ENCODE assay signal across 18 cellular contexts in the genomic region with DNA sequence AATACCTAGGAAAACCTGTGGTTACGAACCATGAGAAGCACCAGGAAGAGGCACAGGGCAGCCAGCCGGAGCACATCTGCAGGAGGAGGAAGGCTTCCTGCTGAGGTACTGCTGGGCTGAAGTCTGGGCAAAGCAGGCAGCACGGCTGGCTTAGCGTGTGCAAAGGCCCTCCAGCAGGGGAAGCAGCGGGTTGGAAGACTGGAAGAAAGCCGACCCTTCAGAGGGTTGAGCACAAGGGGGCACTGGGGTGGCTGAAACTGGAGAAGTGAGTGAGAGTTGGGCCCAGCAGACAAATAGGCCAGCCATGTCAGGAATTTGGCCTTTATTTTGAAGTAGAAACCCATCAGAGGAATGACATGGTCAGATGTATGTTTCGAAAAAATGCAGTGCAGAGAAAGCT. TPM values are rescaled to one million over a fixed set of nuclear protein-coding genes. Genes with fewer than 3 reads are reported as not detected.
A peak's percentile ranks its signal among the peaks of the same experiment; 100 is the strongest.
DNase-seq lines count a peak whose midpoint lies in the region; ATAC-seq and TF ChIP-seq lines count a peak whose summit lies in the region.
"Had no signal": no experiment of that assay in that cellular context is flagged by ENCODE, and none has a peak within 500 bp of the region (broad histone marks: within the 10 kb centered on the region; RNA-seq: fewer than 3 reads in every experiment).

No MANE protein-coding gene starts in this region.

- H3K27me3 Mint-ChIP-seq in T-helper 2 cell treated with Interferon-gamma antibody and Interleukin-4, amounts not matched to agents 5 μg/mL and 100 μg/mL, for 36 hours (ENCODE audit: low read depth), result no peaks in the 10 kb centered on the region
- no peaks in the 10 kb centered on the region for H3K27me3 Mint-ChIP-seq in progenitor cell of endocrine pancreas
- H3K27me3 Mint-ChIP-seq in stimulated activated naive B cell treated with anti-CD40 and anti-IgM and Interleukin-4, amounts not matched to agents 10 μg/mL and 1 μg/mL and 100 μg/mL, for 72 hours, result no peaks in the 10 kb centered on the region
- H3K27me3 Mint-ChIP-seq in activated naive CD4-positive, alpha-beta T cell treated with anti-CD3 and anti-CD28 coated beads for 36 hours (ENCODE audit: low read depth), result no peaks in the 10 kb centered on the region
- H3K27me3 Mint-ChIP-seq: activated naive CD8-positive, alpha-beta T cell treated with anti-CD3 and anti-CD28 coated beads, Interleukin-2, amount 50 U/mL, for 24 hours had no signal

- intact Hi-C loops in activated naive CD4-positive, alpha-beta T cell treated with anti-CD3 and anti-CD28 coated beads for 36 hours (cut with micrococcal nuclease), result no loop called here

- TF ChIP-seq CTCF in choroid plexus epithelial cell (conservative IDR thresholded peaks at IDR 0.05; ENCODE audit: low read depth, low read length) (peak; percentile 67), progenitor cell of endocrine pancreas (IDR thresholded peaks at IDR 0.05; ENCODE audit: unreplicated experiment) (no peak)

- H3K4me3 Mint-ChIP-seq in T-helper 2 cell treated with Interferon-gamma antibody and Interleukin-4, amounts not matched to agents 5 μg/mL and 100 μg/mL, for 36 hours, result no peak overlapping the region
- H3K4me3 Mint-ChIP-seq in progenitor cell of endocrine pancreas (ENCODE audit: low read depth), result no peak overlapping the region
- H3K4me3 Mint-ChIP-seq in stimulated activated naive B cell treated with anti-CD40 and anti-IgM and Interleukin-4, amounts not matched to agents 10 μg/mL and 1 μg/mL and 100 μg/mL, for 72 hours, result no peak overlapping the region
- H3K4me3 Mint-ChIP-seq in activated naive CD4-positive, alpha-beta T cell treated with anti-CD3 and anti-CD28 coated beads for 36 hours, result no peak overlapping the region
- H3K4me3 Mint-ChIP-seq: activated naive CD8-positive, alpha-beta T cell treated with anti-CD3 and anti-CD28 coated beads, Interleukin-2, amount 50 U/mL, for 24 hours; immature natural killer cell had no signal

- ATAC-seq in stimulated activated naive B cell treated with anti-CD40 and anti-IgM and Interleukin-4, amounts not matched to agents 10 μg/mL and 1 μg/mL and 100 μg/mL, for 72 hours (replicated peaks), result no peak
- ATAC-seq: activated naive CD8-positive, alpha-beta T cell treated with anti-CD3 and anti-CD28 coated beads, Interleukin-2, amount 50 U/mL, for 24 hours had no signal

- H3K4me3 ChIP-seq in choroid plexus epithelial cell (ENCODE audit: low read depth, low read length), result no peak overlapping the region
- H3K4me3 ChIP-seq: SJCRH30 had no signal

- DNase-seq in T-helper 2 cell treated with Interferon-gamma antibody and Interleukin-4, amounts not matched to agents 5 μg/mL and 100 μg/mL, for 36 hours (ENCODE audit: low spot score), result no peak
- DNase-seq in T-helper 2 cell, result no peak
- DNase-seq in KBM-7, result peak; percentile 24
- peak; percentile 85 for DNase-seq in choroid plexus epithelial cell (ENCODE audit: low read depth)
- no peak for DNase-seq in progenitor cell of endocrine pancreas (ENCODE audit: low spot score, unreplicated experiment)
- no peak for DNase-seq in NCI-H1105 (lab: John Stamatoyannopoulos, UW)
- DNase-seq in stimulated activated naive B cell treated with anti-CD40 and anti-IgM and Interleukin-4, amounts not matched to agents 10 μg/mL and 1 μg/mL and 100 μg/mL, for 72 hours, result no peak
- no peak for DNase-seq in activated naive CD4-positive, alpha-beta T cell treated with anti-CD3 and anti-CD28 coated beads for 36 hours
- DNase-seq: 8988T; activated CD8-positive, alpha-beta memory T cell treated with anti-CD3 and anti-CD28 coated beads, Interleukin-2, amount 50 U/mL, for 4 hours; activated naive CD8-positive, alpha-beta T cell treated with anti-CD3 and anti-CD28 coated beads, Interleukin-2, amount 50 U/mL, for 24 hours; Calu3; immature natural killer cell; NCI-H2227 treated with DMSO at 0.1 percent for 48 hours; occipital lobe; SJCRH30; substantia nigra; WERI-Rb-1 had no signal

- H3K4me1 Mint-ChIP-seq in T-helper 2 cell treated with Interferon-gamma antibody and Interleukin-4, amounts not matched to agents 5 μg/mL and 100 μg/mL, for 36 hours (ENCODE audit: low read depth), result peaks cover 5% of the 10 kb centered on the region
- no peaks in the 10 kb centered on the region for H3K4me1 Mint-ChIP-seq in progenitor cell of endocrine pancreas (ENCODE audit: low read depth)
- peaks cover 2 to 13% of the 10 kb centered on the region in 2 donors for H3K4me1 Mint-ChIP-seq in stimulated activated naive B cell treated with anti-CD40 and anti-IgM and Interleukin-4, amounts not matched to agents 10 μg/mL and 1 μg/mL and 100 μg/mL, for 72 hours
- peaks cover 2% of the 10 kb centered on the region for H3K4me1 Mint-ChIP-seq in activated naive CD4-positive, alpha-beta T cell treated with anti-CD3 and anti-CD28 coated beads for 36 hours (ENCODE audit: low read depth)
- H3K4me1 Mint-ChIP-seq: activated naive CD8-positive, alpha-beta T cell treated with anti-CD3 and anti-CD28 coated beads, Interleukin-2, amount 50 U/mL, for 24 hours had no signal

- H3K36me3 Mint-ChIP-seq in T-helper 2 cell treated with Interferon-gamma antibody and Interleukin-4, amounts not matched to agents 5 μg/mL and 100 μg/mL, for 36 hours (ENCODE audit: low read depth), result peaks cover 65% of the 10 kb centered on the region
- peaks cover 45% of the 10 kb centered on the region for H3K36me3 Mint-ChIP-seq in progenitor cell of endocrine pancreas (ENCODE audit: insufficient read depth)
- peaks cover 66 to 73% of the 10 kb centered on the region in 2 donors for H3K36me3 Mint-ChIP-seq in stimulated activated naive B cell treated with anti-CD40 and anti-IgM and Interleukin-4, amounts not matched to agents 10 μg/mL and 1 μg/mL and 100 μg/mL, for 72 hours
- H3K36me3 Mint-ChIP-seq in activated naive CD4-positive, alpha-beta T cell treated with anti-CD3 and anti-CD28 coated beads for 36 hours (ENCODE audit: low read depth), result peaks cover 49% of the 10 kb centered on the region

- no peaks in the 10 kb centered on the region for H3K9me3 Mint-ChIP-seq in T-helper 2 cell treated with Interferon-gamma antibody and Interleukin-4, amounts not matched to agents 5 μg/mL and 100 μg/mL, for 36 hours
- no peaks in the 10 kb centered on the region for H3K9me3 Mint-ChIP-seq in progenitor cell of endocrine pancreas (ENCODE audit: low read depth)
- H3K9me3 Mint-ChIP-seq in stimulated activated naive B cell treated with anti-CD40 and anti-IgM and Interleukin-4, amounts not matched to agents 10 μg/mL and 1 μg/mL and 100 μg/mL, for 72 hours, result no peaks in the 10 kb centered on the region
- no peaks in the 10 kb centered on the region for H3K9me3 Mint-ChIP-seq in activated naive CD4-positive, alpha-beta T cell treated with anti-CD3 and anti-CD28 coated beads for 36 hours
- H3K9me3 Mint-ChIP-seq: activated naive CD8-positive, alpha-beta T cell treated with anti-CD3 and anti-CD28 coated beads, Interleukin-2, amount 50 U/mL, for 24 hours; immature natural killer cell had no signal

- CTCF ChIA-PET in activated naive CD4-positive, alpha-beta T cell treated with anti-CD3 and anti-CD28 coated beads for 36 hours (lab: Charles Lee), result interaction anchor here (0.7 kb wide), 1 partner anchor 169 kb away, joined by 3 read pairs; no protein-coding TSS in a partner anchor

- peak overlapping the region; percentile 3 for H3K27ac Mint-ChIP-seq in T-helper 2 cell treated with Interferon-gamma antibody and Interleukin-4, amounts not matched to agents 5 μg/mL and 100 μg/mL, for 36 hours
- H3K27ac Mint-ChIP-seq in progenitor cell of endocrine pancreas, result peak overlapping the region; percentile 51
- no peak overlapping the region for H3K27ac Mint-ChIP-seq in stimulated activated naive B cell treated with anti-CD40 and anti-IgM and Interleukin-4, amounts not matched to agents 10 μg/mL and 1 μg/mL and 100 μg/mL, for 72 hours
- H3K27ac Mint-ChIP-seq in activated naive CD4-positive, alpha-beta T cell treated with anti-CD3 and anti-CD28 coated beads for 36 hours, result no peak overlapping the region
- H3K27ac Mint-ChIP-seq: activated naive CD8-positive, alpha-beta T cell treated with anti-CD3 and anti-CD28 coated beads, Interleukin-2, amount 50 U/mL, for 24 hours; immature natural killer cell had no signal

- in situ Hi-C loops in KBM-7 (cut with MboI; ENCODE audit: low pct_unique_long_range_greater_than_20kb, low sequenced_read_pairs), result no loop called here

RNA-seq across cellular contexts. Expression of a gene that starts 12.1 kb away (rescaled TPM):
- 4.6 and 5.5 TPM in 2 replicates for total RNA-seq in progenitor cell of endocrine pancreas
- under 1 TPM; 0.69 to 0.98 TPM for total RNA-seq in activated naive CD4-positive, alpha-beta T cell treated with anti-CD3 and anti-CD28 coated beads for 36 hours

RNA-seq across cellular contexts. Expression of a gene that starts 15.3 kb away (rescaled TPM):
- total RNA-seq in progenitor cell of endocrine pancreas, result 25.4 and 27.7 TPM in 2 replicates
- 10 to 100 TPM; 14.3 to 14.6 TPM for total RNA-seq in activated naive CD4-positive, alpha-beta T cell treated with anti-CD3 and anti-CD28 coated beads for 36 hours

RNA-seq across cellular contexts. Expression of a gene that starts 24.0 kb away (rescaled TPM):
- 19.1 and 19.5 TPM in 2 replicates for total RNA-seq in progenitor cell of endocrine pancreas
- total RNA-seq in activated naive CD4-positive, alpha-beta T cell treated with anti-CD3 and anti-CD28 coated beads for 36 hours, result 1 to 10 TPM; 4.2 to 4.7 TPM

RNA-seq across cellular contexts. Expression of a gene that starts 37.6 kb away (rescaled TPM):
- total RNA-seq in progenitor cell of endocrine pancreas, result 1.0 and 1.6 TPM in 2 replicates
- total RNA-seq in activated naive CD4-positive, alpha-beta T cell treated with anti-CD3 and anti-CD28 coated beads for 36 hours, result under 1 TPM; 0.69 to 0.72 TPM

RNA-seq across cellular contexts. Expression of a gene that starts 49.5 kb away (rescaled TPM):
- total RNA-seq in progenitor cell of endocrine pancreas, result 65.6 and 66.8 TPM in 2 replicates
- total RNA-seq in activated naive CD4-positive, alpha-beta T cell treated with anti-CD3 and anti-CD28 coated beads for 36 hours, result 10 to 100 TPM; 13.6 to 15.2 TPM

Comparison
In these comparisons a context has a peak if more than half of its experiments do, and no peak if none do; other contexts are left out.
1. DNase-seq: peak in KBM-7 (single experiment) and choroid plexus epithelial cell (single experiment); none in T-helper 2 cell treated with Interferon-gamma antibody and Interleukin-4, amounts not matched to agents 5 μg/mL and 100 μg/mL, for 36 hours (single experiment), T-helper 2 cell (0 of 5), progenitor cell of endocrine pancreas (single experiment), NCI-H1105 (single experiment), stimulated activated naive B cell treated with anti-CD40 and anti-IgM and Interleukin-4, amounts not matched to agents 10 μg/mL and 1 μg/mL and 100 μg/mL, for 72 hours (single experiment) and activated naive CD4-positive, alpha-beta T cell treated with anti-CD3 and anti-CD28 coated beads for 36 hours (single experiment).
2. H3K27ac Mint-ChIP-seq: peak in T-helper 2 cell treated with Interferon-gamma antibody and Interleukin-4, amounts not matched to agents 5 μg/mL and 100 μg/mL, for 36 hours (single experiment) and progenitor cell of endocrine pancreas (single experiment); none in stimulated activated naive B cell treated with anti-CD40 and anti-IgM and Interleukin-4, amounts not matched to agents 10 μg/mL and 1 μg/mL and 100 μg/mL, for 72 hours (single experiment) and activated naive CD4-positive, alpha-beta T cell treated with anti-CD3 and anti-CD28 coated beads for 36 hours (single experiment).